Comparison of ENCODE assay signal across 8 cellular contexts in genomic region chr12:632102-632696, GRCh38. TPM values are rescaled to one million over a fixed set of nuclear protein-coding genes. Genes with fewer than 3 reads are reported as not detected.
DNase-seq lines count a peak whose midpoint lies in the region; ATAC-seq, FAIRE-seq and TF ChIP-seq lines count a peak whose summit lies in the region.

No MANE protein-coding gene starts in this region.

- no TSS peak for BruUV-seq in GM12878 (replicated peaks; lab: Mats Ljungman, UMichigan)

- peak overlapping the region; percentile 72 for H3K4me2 ChIP-seq in GM12878 (ENCODE audit: control insufficient read depth, insufficient read depth)

- H3K27me3 ChIP-seq in BJ (ENCODE audit: control insufficient read depth, insufficient read depth, low read length) (no peaks in the 10 kb centered on the region), GM12878 (replicated peaks in 1 of 2; ENCODE audit: control insufficient read depth in 2 of 2, insufficient read depth in 2 of 2, low read length in 1 of 2) (no peaks in the 10 kb centered on the region)

- 17% methylated on average over 7 of the region's 7 CpGs for WGBS in GM12878 (ENCODE audit: insufficient coverage, insufficient replicate concordance, low lambda C conversion rate, missing lambda C conversion rate)

- RAD21 ChIA-PET in GM12878 (lab: Charles Lee; ENCODE audit: unreplicated experiment) = interaction anchor here (1.0 to 4.7 kb wide), 11 partner anchors 10 to 166 kb away, joined by 3 to 46 read pairs (median 5); partner anchors contain the start of gene WNK1

- no peaks in the 10 kb centered on the region for H3K27me3 Mint-ChIP-seq in activated CD4-positive, alpha-beta memory T cell treated with anti-CD3 and anti-CD28 coated beads for 36 hours

- CTCF ChIA-PET in BJ (lab: Yijun Ruan, JAX) (interaction anchor here (0.9 to 1.7 kb wide), 7 partner anchors 10 to 973 kb away, joined by 3 to 6 read pairs (median 3); partner anchors contain the start of gene WNK1), GM12878 (lab: Yijun Ruan, JAX) (interaction anchor here (1.1 to 3.9 kb wide), 7 partner anchors 9 to 119 kb away, joined by 3 to 18 read pairs (median 4); partner anchors contain the start of gene WNK1)
- CTCF ChIA-PET in activated CD4-positive, alpha-beta memory T cell treated with anti-CD3 and anti-CD28 coated beads for 36 hours (lab: Charles Lee) = interaction anchor here (0.8 to 1.9 kb wide), 4 partner anchors 12 to 182 kb away, joined by 3 to 6 read pairs (median 4); no protein-coding TSS in a partner anchor

- DNase-seq in BJ (ENCODE audit: low read depth) = peak; percentile 88
- DNase-seq in HTR-8/SVneo (ENCODE audit: insufficient read length, low spot score) = peak; percentile 79
- no peak for DNase-seq in GM12878 (ENCODE audit: low read depth, low spot score)
- no peak for DNase-seq in kidney
- no peak for DNase-seq in activated CD4-positive, alpha-beta memory T cell treated with anti-CD3 and anti-CD28 coated beads for 36 hours
- DNase-seq in activated gamma-delta T cell (lab: John Stamatoyannopoulos, UW) = no peak

- H3K27ac ChIP-seq in GM12878 (ENCODE audit: control insufficient read depth, insufficient read depth) = peak overlapping the region; percentile 69
- peak overlapping the region; percentile 2 to 19 for H3K27ac ChIP-seq in kidney (ENCODE audit: low read depth in 2 of 2, low read length in 2 of 2)
- peak overlapping the region; percentile 68 for H3K27ac ChIP-seq in temporal lobe (ENCODE audit: low read depth, low read length)

- TF ChIP-seq EP300 in GM12878 (IDR thresholded peaks at IDR 0.05; ENCODE audit: borderline replicate concordance in 1 of 2, control insufficient read depth in 1 of 2, low read depth in 2 of 2, low read length in 2 of 2) = no peak

- no peak for TF ChIP-seq RAD21 in GM12878 (IDR thresholded peaks at IDR 0.05; ENCODE audit: insufficient read depth, low read depth, low read length)

- H3K4me3 ChIP-seq in BJ (ENCODE audit: low read depth, low read length) (no peak overlapping the region), GM12878 (no peak overlapping the region), kidney (ENCODE audit: low read length in 2 of 2) (no peak overlapping the region)

- H3K4me3 Mint-ChIP-seq in activated CD4-positive, alpha-beta memory T cell treated with anti-CD3 and anti-CD28 coated beads for 36 hours = no peak overlapping the region

- intact Hi-C loops in GM12878 (cut with micrococcal nuclease; ENCODE audit: unreplicated experiment) (loop anchor here (5.0 kb wide), 1 partner anchor 180 kb away; no protein-coding TSS in a partner anchor), kidney (cut with DNase I) (no loop called here)
- intact Hi-C loops in activated CD4-positive, alpha-beta memory T cell treated with anti-CD3 and anti-CD28 coated beads for 36 hours (cut with micrococcal nuclease) = loop anchor here (2.0 kb wide), 1 partner anchor 21 kb away; no protein-coding TSS in a partner anchor

- POLR2A ChIA-PET in BJ (lab: Charles Lee) = interaction anchor here (0.6 to 0.7 kb wide), 2 partner anchors 9 to 123 kb away, joined by 3 to 20 read pairs; no protein-coding TSS in a partner anchor
- POLR2A ChIA-PET in GM12878 (lab: Charles Lee) = interaction anchor here (0.5 to 4.6 kb wide), 20 partner anchors 9 to 478 kb away, joined by 3 to 40 read pairs (median 5); no protein-coding TSS in a partner anchor
- POLR2A ChIA-PET in activated CD4-positive, alpha-beta memory T cell treated with anti-CD3 and anti-CD28 coated beads for 36 hours (lab: Charles Lee) = interaction anchor here (1.0 to 2.6 kb wide), 4 partner anchors 10 to 119 kb away, joined by 3 to 9 read pairs (median 7); partner anchors contain the start of gene WNK1

- H3K27ac Mint-ChIP-seq in activated CD4-positive, alpha-beta memory T cell treated with anti-CD3 and anti-CD28 coated beads for 36 hours = no peak overlapping the region

- H3K36me3 Mint-ChIP-seq in activated CD4-positive, alpha-beta memory T cell treated with anti-CD3 and anti-CD28 coated beads for 36 hours = no peaks in the 10 kb centered on the region

- H3K4me1 ChIP-seq in GM12878 (ENCODE audit: control insufficient read depth, insufficient read depth, low read length) = peaks cover 16% of the 10 kb centered on the region
- H3K4me1 ChIP-seq in kidney (ENCODE audit: control insufficient read depth in 1 of 2, insufficient read depth in 1 of 2, low read depth in 1 of 2, low read length in 2 of 2) = peaks cover 0 to 6% of the 10 kb centered on the region in 2 donors

- H4K20me1 ChIP-seq in GM12878 (ENCODE audit: control insufficient read depth, insufficient read depth) = no peaks in the 10 kb centered on the region

- TF ChIP-seq CTCF in BJ (IDR thresholded peaks at IDR 0.05; ENCODE audit: insufficient read depth, low read depth, low read length) = no peak
- no peak for TF ChIP-seq CTCF in GM12878 (IDR thresholded peaks at IDR 0.05 in 2 of 3, conservative IDR thresholded peaks at IDR 0.05 in 1 of 3; ENCODE audit: control insufficient read depth in 2 of 3, extremely low read depth in 1 of 3, insufficient read depth in 1 of 3, low read depth in 3 of 3, low read length in 3 of 3)
- TF ChIP-seq CTCF in kidney (IDR thresholded peaks at IDR 0.05; ENCODE audit: borderline replicate concordance, extremely low read depth, insufficient read depth) = no peak

- H3K9me3 Mint-ChIP-seq in activated CD4-positive, alpha-beta memory T cell treated with anti-CD3 and anti-CD28 coated beads for 36 hours = no peaks in the 10 kb centered on the region

- ATAC-seq in GM12878 (peak; percentile 34), GM21825 (IDR thresholded peaks at IDR 0.05; ENCODE audit: unreplicated experiment) (no peak)

- no peak overlapping the region; the same call in none of the 2 replicates for H2AFZ ChIP-seq in GM12878 (ENCODE audit: control insufficient read depth, low read depth, low read length)

- FAIRE-seq in HTR-8/SVneo (lab: Jason Lieb, UNC) (peak; percentile 55), GM12878 (lab: Jason Lieb, UNC) (peak; percentile 69), kidney (lab: Jason Lieb, UNC) (no peak)

- in situ Hi-C loops in GM12878 (cut with MboI) = no loop called here

- H3K9ac ChIP-seq in GM12878 (ENCODE audit: control insufficient read depth, insufficient read depth, low read length) (peak overlapping the region; percentile 47), kidney (ENCODE audit: low read length in 2 of 2) (no peak overlapping the region)

- H3K79me2 ChIP-seq in GM12878 (ENCODE audit: control insufficient read depth, insufficient read depth, low read length) = peaks cover 11% of the 10 kb centered on the region

- H3K9me3 ChIP-seq in GM12878 (replicated peaks; ENCODE audit: control insufficient read depth, insufficient read depth, low read length) (no peaks in the 10 kb centered on the region), kidney (ENCODE audit: control insufficient read depth in 1 of 2, low read length in 2 of 2) (no peaks in the 10 kb centered on the region)

- no peak for TF ChIP-seq POLR2A in GM12878 (IDR thresholded peaks at IDR 0.05; ENCODE audit: low read depth, low read length)

- peaks cover 23% of the 10 kb centered on the region for H3K4me1 Mint-ChIP-seq in activated CD4-positive, alpha-beta memory T cell treated with anti-CD3 and anti-CD28 coated beads for 36 hours (ENCODE audit: low read depth)

- H3K36me3 ChIP-seq in BJ (ENCODE audit: control insufficient read depth, insufficient read depth, low read length) = no peaks in the 10 kb centered on the region
- no peaks in the 10 kb centered on the region for H3K36me3 ChIP-seq in GM12878 (ENCODE audit: control insufficient read depth in 2 of 2, insufficient read depth in 2 of 2, low read length in 1 of 2)
- no peaks in the 10 kb centered on the region for H3K36me3 ChIP-seq in kidney (ENCODE audit: control insufficient read depth in 1 of 2, insufficient read depth in 2 of 2, low read length in 2 of 2)

- SMC1A ChIA-PET in GM12878 (lab: Charles Lee; ENCODE audit: uncharacterized antibody, unreplicated experiment) = interaction anchor here (0.8 to 4.3 kb wide), 20 partner anchors 8 to 241 kb away, joined by 3 to 38 read pairs (median 5); partner anchors contain the start of gene WNK1

TF ChIP-seq in GM12878, 131 proteins besides CTCF, POLR2A, EP300 and RAD21 (continues in another document):
- no peak for TF ChIP-seq MEF2A (IDR thresholded peaks at IDR 0.05; ENCODE audit: insufficient read depth, low read depth, low read length)
- no peak for TF ChIP-seq SRF (IDR thresholded peaks at IDR 0.05; ENCODE audit: low read depth in 2 of 2, low read length in 2 of 2)
- TF ChIP-seq IKZF2 (IDR thresholded peaks at IDR 0.05) = peak; percentile 33 to 52; a peak in 1 of 4 replicates
- TF ChIP-seq CHD4 (IDR thresholded peaks at IDR 0.05) = no peak
- no peak for TF ChIP-seq TAF1 (IDR thresholded peaks at IDR 0.05; ENCODE audit: borderline replicate concordance, low read depth, low read length)
- no peak for TF ChIP-seq SMC3 (IDR thresholded peaks at IDR 0.05; ENCODE audit: borderline replicate concordance, low read length)
- no peak for TF ChIP-seq BACH1 (IDR thresholded peaks at IDR 0.05; ENCODE audit: borderline replicate concordance)
- no peak for TF ChIP-seq MYC (IDR thresholded peaks at IDR 0.05; ENCODE audit: insufficient read depth, insufficient read length, insufficient replicate concordance, low read length, severe bottlenecking)
- TF ChIP-seq MYB (IDR thresholded peaks at IDR 0.05; ENCODE audit: borderline replicate concordance, low read depth, low read length) = no peak

RNA-seq across cellular contexts. Expression of gene NINJ2, which starts 31.0 kb away (rescaled TPM):
- polyA plus RNA-seq in BJ (2011; rRNA removed) = 0.32 and 0.55 TPM in 2 replicates
- polyA minus RNA-seq in BJ (2011; rRNA and poly(A)+ RNA removed) = 0.57 TPM in 1 of 2 replicates, not detected in the other
- total RNA-seq in GM12878 (2013; cell fraction: nucleolus; rRNA removed) = 1.5 and 1.8 TPM in 2 replicates
- 15.6 and 19.1 TPM in 2 replicates for total RNA-seq in GM12878 (2014; rRNA removed)
- 12.0 and 14.0 TPM in 2 replicates for total RNA-seq in GM12878 (2014; rRNA removed; fragmentation: Illumina TruSeq; extraction: Trizol)
- total RNA-seq in GM12878 (2021) = 13.5 and 14.8 TPM in 2 replicates
- polyA plus RNA-seq in GM12878 (2011; ENCODE audit: low read depth) = 11.9 TPM
- 4.8 and 8.9 TPM in 2 replicates for polyA plus RNA-seq in GM12878 (2011; rRNA removed)
- 18.9 and 23.4 TPM in 2 replicates for polyA plus RNA-seq in GM12878 (2011; cell fraction: cytosol; rRNA removed)
- 6.9 and 10.1 TPM in 2 replicates for polyA plus RNA-seq in GM12878 (2011; cell fraction: nucleus; rRNA removed)
- 11.3 and 16.1 TPM in 2 replicates for polyA plus RNA-seq in GM12878 (2012)
- 10.2 and 19.7 TPM in 2 replicates for polyA plus RNA-seq in GM12878 (2014; fragmentation: Illumina TruSeq; extraction: Trizol)
- 10 to 100 TPM; 36.6 to 51.6 TPM for polyA plus RNA-seq in GM12878 (2014; fragmentation: Nextera tagmentation; extraction: Ambion mirVana)
- 18.5 and 22.9 TPM in 2 replicates for polyA plus RNA-seq in GM12878 (2014; rRNA removed)
- 10 to 100 TPM; 22.9 to 24.2 TPM for polyA plus RNA-seq in GM12878 (2016; fragmentation: Nextera tagmentation; extraction: Ambion mirVana)
- polyA minus RNA-seq in GM12878 (2011; rRNA and poly(A)+ RNA removed) = 13.2 and 19.5 TPM in 2 replicates
- 5.4 TPM in 1 of 2 replicates, not detected in the other for polyA minus RNA-seq in GM12878 (2011; cell fraction: cytosol; rRNA and poly(A)+ RNA removed)
- 1.1 and 1.6 TPM in 2 replicates for polyA minus RNA-seq in GM12878 (2011; cell fraction: nucleus; rRNA and poly(A)+ RNA removed)
- total RNA-seq in kidney = 2.8 TPM
- 0.69 TPM for polyA plus RNA-seq in kidney (ENCODE audit: insufficient read depth, low read depth, low replicate concordance)
- 0.49 TPM for total RNA-seq in temporal lobe
- total RNA-seq in activated CD4-positive, alpha-beta memory T cell treated with anti-CD3 and anti-CD28 coated beads for 36 hours = 1 to 10 TPM; 5.1 to 7.5 TPM

Comparison
In these comparisons a context has a peak if more than half of its experiments do, and no peak if none do; other contexts are left out.
1. DNase-seq: peak in BJ (single experiment) and HTR-8/SVneo (single experiment); none in GM12878 (single experiment), kidney (single experiment), activated CD4-positive, alpha-beta memory T cell treated with anti-CD3 and anti-CD28 coated beads for 36 hours (single experiment) and activated gamma-delta T cell (single experiment).
2. H3K27ac ChIP-seq: peak in every context shown above with its lines; median percentile 69 in GM12878; 68 in temporal lobe; 10 in kidney.